Comparison of ENCODE assay signal across 33 cellular contexts in genomic region chrX:125152011-125152410, GRCh38.
"Had no signal": no experiment of that assay in that cellular context is flagged by ENCODE, and none has a peak within 500 bp of the region (broad histone marks: within the 10 kb centered on the region; RNA-seq: fewer than 3 reads in every experiment).

No MANE protein-coding gene starts in this region.

- ATAC-seq: activated naive CD4-positive, alpha-beta T cell treated with anti-CD3 and anti-CD28 coated beads, Interleukin-2, amount 50 U/mL, for 72 hours; activated naive CD8-positive, alpha-beta T cell treated with anti-CD3 and anti-CD28 coated beads, Interleukin-2, amount 50 U/mL, for 24 hours; activated T-cell treated with anti-CD3 and anti-CD28 coated beads, Interleukin-2, amount 50 U/mL, for 4 hours; activated T-cell treated with anti-CD3 and anti-CD28 coated beads, Interleukin-2, amount 50 U/mL, for 72 hours; activated T-helper 17 cell treated with anti-CD3 and anti-CD28 coated beads, Interleukin-2, amount 50 U/mL, for 72 hours; body of pancreas had no signal

- H3K27me3 ChIP-seq: adrenal gland, ascending aorta, body of pancreas, brain microvascular endothelial cell, cardiac muscle cell had no signal

- H3K36me3 ChIP-seq: adrenal gland, ascending aorta, brain microvascular endothelial cell, breast epithelium, cardiac muscle cell had no signal

- DNase-seq: activated effector memory CD4-positive, alpha-beta T cell treated with anti-CD3 and anti-CD28 coated beads, Interleukin-2, amount 50 U/mL, for 16 hours; activated effector memory CD4-positive, alpha-beta T cell treated with Interleukin-2 at 50 U/mL for 16 hours; activated gamma-delta T cell; activated gamma-delta T cell treated with Interleukin-2 at 50 U/mL for 16 hours; activated naive CD4-positive, alpha-beta T cell; activated naive CD4-positive, alpha-beta T cell treated with anti-CD3 and anti-CD28 coated beads for 36 hours; activated naive CD4-positive, alpha-beta T cell treated with anti-CD3 and anti-CD28 coated beads, Interleukin-2, amount 10 ng/mL, durations not matched to agents 7 days and 5 days; activated naive CD4-positive, alpha-beta T cell treated with anti-CD3 and anti-CD28 coated beads, Interleukin-2, amount 50 U/mL, for 16 hours; activated naive CD4-positive, alpha-beta T cell treated with Interleukin-2 at 50 U/mL for 16 hours; activated naive CD8-positive, alpha-beta T cell treated with anti-CD3 and anti-CD28 coated beads for 36 hours; activated naive CD8-positive, alpha-beta T cell treated with anti-CD3 and anti-CD28 coated beads, Interleukin-2, amount 10 ng/mL, durations not matched to agents 7 days and 5 days; activated naive CD8-positive, alpha-beta T cell treated with anti-CD3 and anti-CD28 coated beads, Interleukin-2, amount 50 U/mL, for 24 hours; activated T-cell treated with anti-CD3 and anti-CD28 coated beads, Interleukin-2, amount 50 U/mL, for 1 hour; activated T-cell treated with anti-CD3 and anti-CD28 coated beads, Interleukin-2, amount 50 U/mL, for 24 hours; activated T-cell treated with anti-CD3 and anti-CD28 coated beads, Interleukin-2, amount 50 U/mL, for 4 hours; activated T-cell treated with anti-CD3 and anti-CD28 coated beads, Interleukin-2, amount 50 U/mL, for 48 hours; activated T-cell treated with anti-CD3 and anti-CD28 coated beads, Interleukin-2, amount 50 U/mL, for 72 hours; adrenal gland; amniotic stem cell; amygdala; anterior cingulate cortex; aorta; body of pancreas; brain microvascular endothelial cell; caudate nucleus; central memory CD4-positive, alpha-beta T cell; cerebellar nuclear complex had no signal

- H3K4me1 ChIP-seq: adrenal gland, ascending aorta, body of pancreas, breast epithelium had no signal

- FAIRE-seq: bronchial epithelial cell had no signal

- H3K4me3 ChIP-seq: adrenal gland, ascending aorta, body of pancreas, breast epithelium, cardiac muscle cell had no signal

- H3K27ac ChIP-seq: adrenal gland, ascending aorta, body of pancreas, brain microvascular endothelial cell, breast epithelium, cardiac muscle cell had no signal

- H3K9me3 ChIP-seq: adrenal gland, ascending aorta, body of pancreas, breast epithelium had no signal
